In genomic region chr4:165209796-165210195, GRCh38 we compare ENCODE assay signal across 1 cellular context.
TF ChIP-seq lines count a peak whose summit lies in the region.

No MANE protein-coding gene starts in this region.

TF ChIP-seq in GM23338, 12 proteins besides CTCF, POLR2A, EP300 and RAD21:
- TF ChIP-seq STAT1 (IDR thresholded peaks at IDR 0.05; ENCODE audit: unreplicated experiment) (no peak), NANOG (IDR thresholded peaks at IDR 0.05; ENCODE audit: borderline replicate concordance) (no peak)
